1 cellular context compared by ENCODE assay signal in the genomic region with DNA sequence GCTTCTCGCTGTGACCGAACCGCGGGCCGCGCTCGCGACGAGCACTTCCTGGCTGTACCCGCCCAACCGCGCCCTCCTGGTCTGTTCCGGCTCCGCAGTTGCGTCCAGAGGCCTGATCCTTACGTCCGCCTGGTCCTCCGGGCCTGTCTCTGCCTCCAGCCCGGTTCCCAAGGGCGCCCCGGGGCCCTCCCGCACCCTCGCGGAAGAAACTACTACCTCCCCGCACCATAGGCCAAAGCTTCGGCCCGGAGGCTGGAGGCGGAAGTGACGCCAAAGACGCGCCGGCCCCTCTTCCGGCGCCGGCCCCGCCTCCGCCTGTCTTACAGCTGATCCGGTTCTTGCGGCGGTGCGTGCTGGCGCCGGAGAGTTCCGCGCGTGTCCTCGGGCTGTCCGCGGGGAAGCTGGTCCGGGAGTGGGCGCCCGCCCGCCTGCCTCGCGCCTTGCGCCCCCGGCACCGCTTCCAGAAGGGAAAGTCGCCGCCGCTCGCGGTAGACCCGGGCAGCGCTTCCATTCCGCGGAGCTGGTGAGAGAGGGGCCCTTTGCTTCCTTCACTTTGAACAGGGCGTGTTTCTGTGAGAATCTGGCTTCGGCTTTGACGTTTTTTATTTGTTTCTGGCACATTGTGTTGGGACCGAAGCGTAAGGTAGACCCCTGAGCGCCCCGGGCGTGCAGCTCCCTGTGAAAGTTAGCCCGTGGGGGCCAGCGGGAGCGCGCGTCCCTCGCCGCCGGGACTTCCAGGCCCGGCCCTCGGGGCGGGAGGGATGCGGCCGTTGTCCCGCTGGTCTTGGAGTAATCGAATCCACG.
A peak's percentile ranks its signal among the peaks of the same experiment; 100 is the strongest.
TF ChIP-seq lines count a peak whose summit lies in the region.

A gene (plus strand): TSS at position 316 of the 804 bp plus-strand sequence. CDS start 3,425 bp downstream, outside the sequence.

TF ChIP-seq in WTC11, 78 proteins besides CTCF, POLR2A, EP300 and RAD21 (continued from another document and continues in another):
- 0 out of 2 replicates have a peak, but pooled peaks have one; percentile 17 for TF ChIP-seq ZNF263 (CRISPR knock-in tag; IDR thresholded peaks at IDR 0.05; ENCODE audit: low read depth)
- TF ChIP-seq PRRX2 (CRISPR knock-in tag; IDR thresholded peaks at IDR 0.05): no peak
- TF ChIP-seq, protein P1, sequence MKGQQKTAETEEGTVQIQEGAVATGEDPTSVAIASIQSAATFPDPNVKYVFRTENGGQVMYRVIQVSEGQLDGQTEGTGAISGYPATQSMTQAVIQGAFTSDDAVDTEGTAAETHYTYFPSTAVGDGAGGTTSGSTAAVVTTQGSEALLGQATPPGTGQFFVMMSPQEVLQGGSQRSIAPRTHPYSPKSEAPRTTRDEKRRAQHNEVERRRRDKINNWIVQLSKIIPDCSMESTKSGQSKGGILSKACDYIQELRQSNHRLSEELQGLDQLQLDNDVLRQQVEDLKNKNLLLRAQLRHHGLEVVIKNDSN (CRISPR knock-in tag; IDR thresholded peaks at IDR 0.05): 0 out of 2 replicates have a peak, but pooled peaks have one; percentile 16
- TF ChIP-seq, protein P2, sequence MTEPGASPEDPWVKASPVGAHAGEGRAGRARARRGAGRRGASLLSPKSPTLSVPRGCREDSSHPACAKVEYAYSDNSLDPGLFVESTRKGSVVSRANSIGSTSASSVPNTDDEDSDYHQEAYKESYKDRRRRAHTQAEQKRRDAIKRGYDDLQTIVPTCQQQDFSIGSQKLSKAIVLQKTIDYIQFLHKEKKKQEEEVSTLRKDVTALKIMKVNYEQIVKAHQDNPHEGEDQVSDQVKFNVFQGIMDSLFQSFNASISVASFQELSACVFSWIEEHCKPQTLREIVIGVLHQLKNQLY (CRISPR knock-in tag; IDR thresholded peaks at IDR 0.05): no peak
- TF ChIP-seq, protein P3, sequence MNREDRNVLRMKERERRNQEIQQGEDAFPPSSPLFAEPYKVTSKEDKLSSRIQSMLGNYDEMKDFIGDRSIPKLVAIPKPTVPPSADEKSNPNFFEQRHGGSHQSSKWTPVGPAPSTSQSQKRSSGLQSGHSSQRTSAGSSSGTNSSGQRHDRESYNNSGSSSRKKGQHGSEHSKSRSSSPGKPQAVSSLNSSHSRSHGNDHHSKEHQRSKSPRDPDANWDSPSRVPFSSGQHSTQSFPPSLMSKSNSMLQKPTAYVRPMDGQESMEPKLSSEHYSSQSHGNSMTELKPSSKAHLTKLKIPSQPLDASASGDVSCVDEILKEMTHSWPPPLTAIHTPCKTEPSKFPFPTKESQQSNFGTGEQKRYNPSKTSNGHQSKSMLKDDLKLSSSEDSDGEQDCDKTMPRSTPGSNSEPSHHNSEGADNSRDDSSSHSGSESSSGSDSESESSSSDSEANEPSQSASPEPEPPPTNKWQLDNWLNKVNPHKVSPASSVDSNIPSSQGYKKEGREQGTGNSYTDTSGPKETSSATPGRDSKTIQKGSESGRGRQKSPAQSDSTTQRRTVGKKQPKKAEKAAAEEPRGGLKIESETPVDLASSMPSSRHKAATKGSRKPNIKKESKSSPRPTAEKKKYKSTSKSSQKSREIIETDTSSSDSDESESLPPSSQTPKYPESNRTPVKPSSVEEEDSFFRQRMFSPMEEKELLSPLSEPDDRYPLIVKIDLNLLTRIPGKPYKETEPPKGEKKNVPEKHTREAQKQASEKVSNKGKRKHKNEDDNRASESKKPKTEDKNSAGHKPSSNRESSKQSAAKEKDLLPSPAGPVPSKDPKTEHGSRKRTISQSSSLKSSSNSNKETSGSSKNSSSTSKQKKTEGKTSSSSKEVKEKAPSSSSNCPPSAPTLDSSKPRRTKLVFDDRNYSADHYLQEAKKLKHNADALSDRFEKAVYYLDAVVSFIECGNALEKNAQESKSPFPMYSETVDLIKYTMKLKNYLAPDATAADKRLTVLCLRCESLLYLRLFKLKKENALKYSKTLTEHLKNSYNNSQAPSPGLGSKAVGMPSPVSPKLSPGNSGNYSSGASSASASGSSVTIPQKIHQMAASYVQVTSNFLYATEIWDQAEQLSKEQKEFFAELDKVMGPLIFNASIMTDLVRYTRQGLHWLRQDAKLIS (CRISPR knock-in tag; IDR thresholded peaks at IDR 0.05; ENCODE audit: borderline replicate concordance): no peak
- no peak for TF ChIP-seq NR1H2 (CRISPR knock-in tag; IDR thresholded peaks at IDR 0.05)
- no peak for TF ChIP-seq NR3C1 (CRISPR knock-in tag; conservative IDR thresholded peaks at IDR 0.05; ENCODE audit: low read depth)
- TF ChIP-seq GRHL2 (CRISPR knock-in tag; IDR thresholded peaks at IDR 0.05; ENCODE audit: insufficient replicate concordance, severe bottlenecking): no peak
- TF ChIP-seq, protein P4, sequence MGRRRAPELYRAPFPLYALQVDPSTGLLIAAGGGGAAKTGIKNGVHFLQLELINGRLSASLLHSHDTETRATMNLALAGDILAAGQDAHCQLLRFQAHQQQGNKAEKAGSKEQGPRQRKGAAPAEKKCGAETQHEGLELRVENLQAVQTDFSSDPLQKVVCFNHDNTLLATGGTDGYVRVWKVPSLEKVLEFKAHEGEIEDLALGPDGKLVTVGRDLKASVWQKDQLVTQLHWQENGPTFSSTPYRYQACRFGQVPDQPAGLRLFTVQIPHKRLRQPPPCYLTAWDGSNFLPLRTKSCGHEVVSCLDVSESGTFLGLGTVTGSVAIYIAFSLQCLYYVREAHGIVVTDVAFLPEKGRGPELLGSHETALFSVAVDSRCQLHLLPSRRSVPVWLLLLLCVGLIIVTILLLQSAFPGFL (CRISPR knock-in tag; IDR thresholded peaks at IDR 0.05; ENCODE audit: borderline replicate concordance): peak; percentile 69; the same call in 1 of the 2 replicates
- TF ChIP-seq FOXP1 (CRISPR knock-in tag; IDR thresholded peaks at IDR 0.05; ENCODE audit: borderline replicate concordance): 0 out of 2 replicates have a peak, but pooled peaks have one; percentile 63
- TF ChIP-seq, protein P5, sequence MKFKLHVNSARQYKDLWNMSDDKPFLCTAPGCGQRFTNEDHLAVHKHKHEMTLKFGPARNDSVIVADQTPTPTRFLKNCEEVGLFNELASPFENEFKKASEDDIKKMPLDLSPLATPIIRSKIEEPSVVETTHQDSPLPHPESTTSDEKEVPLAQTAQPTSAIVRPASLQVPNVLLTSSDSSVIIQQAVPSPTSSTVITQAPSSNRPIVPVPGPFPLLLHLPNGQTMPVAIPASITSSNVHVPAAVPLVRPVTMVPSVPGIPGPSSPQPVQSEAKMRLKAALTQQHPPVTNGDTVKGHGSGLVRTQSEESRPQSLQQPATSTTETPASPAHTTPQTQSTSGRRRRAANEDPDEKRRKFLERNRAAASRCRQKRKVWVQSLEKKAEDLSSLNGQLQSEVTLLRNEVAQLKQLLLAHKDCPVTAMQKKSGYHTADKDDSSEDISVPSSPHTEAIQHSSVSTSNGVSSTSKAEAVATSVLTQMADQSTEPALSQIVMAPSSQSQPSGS (CRISPR knock-in tag; IDR thresholded peaks at IDR 0.05; ENCODE audit: borderline replicate concordance, low read depth): no peak
- peak; percentile 94 for TF ChIP-seq CREM (CRISPR knock-in tag; IDR thresholded peaks at IDR 0.05)
- TF ChIP-seq, protein P6, sequence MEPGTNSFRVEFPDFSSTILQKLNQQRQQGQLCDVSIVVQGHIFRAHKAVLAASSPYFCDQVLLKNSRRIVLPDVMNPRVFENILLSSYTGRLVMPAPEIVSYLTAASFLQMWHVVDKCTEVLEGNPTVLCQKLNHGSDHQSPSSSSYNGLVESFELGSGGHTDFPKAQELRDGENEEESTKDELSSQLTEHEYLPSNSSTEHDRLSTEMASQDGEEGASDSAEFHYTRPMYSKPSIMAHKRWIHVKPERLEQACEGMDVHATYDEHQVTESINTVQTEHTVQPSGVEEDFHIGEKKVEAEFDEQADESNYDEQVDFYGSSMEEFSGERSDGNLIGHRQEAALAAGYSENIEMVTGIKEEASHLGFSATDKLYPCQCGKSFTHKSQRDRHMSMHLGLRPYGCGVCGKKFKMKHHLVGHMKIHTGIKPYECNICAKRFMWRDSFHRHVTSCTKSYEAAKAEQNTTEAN (CRISPR knock-in tag; IDR thresholded peaks at IDR 0.05): 0 out of 2 replicates have a peak, but pooled peaks have one; percentile 49
- TF ChIP-seq, protein P7, sequence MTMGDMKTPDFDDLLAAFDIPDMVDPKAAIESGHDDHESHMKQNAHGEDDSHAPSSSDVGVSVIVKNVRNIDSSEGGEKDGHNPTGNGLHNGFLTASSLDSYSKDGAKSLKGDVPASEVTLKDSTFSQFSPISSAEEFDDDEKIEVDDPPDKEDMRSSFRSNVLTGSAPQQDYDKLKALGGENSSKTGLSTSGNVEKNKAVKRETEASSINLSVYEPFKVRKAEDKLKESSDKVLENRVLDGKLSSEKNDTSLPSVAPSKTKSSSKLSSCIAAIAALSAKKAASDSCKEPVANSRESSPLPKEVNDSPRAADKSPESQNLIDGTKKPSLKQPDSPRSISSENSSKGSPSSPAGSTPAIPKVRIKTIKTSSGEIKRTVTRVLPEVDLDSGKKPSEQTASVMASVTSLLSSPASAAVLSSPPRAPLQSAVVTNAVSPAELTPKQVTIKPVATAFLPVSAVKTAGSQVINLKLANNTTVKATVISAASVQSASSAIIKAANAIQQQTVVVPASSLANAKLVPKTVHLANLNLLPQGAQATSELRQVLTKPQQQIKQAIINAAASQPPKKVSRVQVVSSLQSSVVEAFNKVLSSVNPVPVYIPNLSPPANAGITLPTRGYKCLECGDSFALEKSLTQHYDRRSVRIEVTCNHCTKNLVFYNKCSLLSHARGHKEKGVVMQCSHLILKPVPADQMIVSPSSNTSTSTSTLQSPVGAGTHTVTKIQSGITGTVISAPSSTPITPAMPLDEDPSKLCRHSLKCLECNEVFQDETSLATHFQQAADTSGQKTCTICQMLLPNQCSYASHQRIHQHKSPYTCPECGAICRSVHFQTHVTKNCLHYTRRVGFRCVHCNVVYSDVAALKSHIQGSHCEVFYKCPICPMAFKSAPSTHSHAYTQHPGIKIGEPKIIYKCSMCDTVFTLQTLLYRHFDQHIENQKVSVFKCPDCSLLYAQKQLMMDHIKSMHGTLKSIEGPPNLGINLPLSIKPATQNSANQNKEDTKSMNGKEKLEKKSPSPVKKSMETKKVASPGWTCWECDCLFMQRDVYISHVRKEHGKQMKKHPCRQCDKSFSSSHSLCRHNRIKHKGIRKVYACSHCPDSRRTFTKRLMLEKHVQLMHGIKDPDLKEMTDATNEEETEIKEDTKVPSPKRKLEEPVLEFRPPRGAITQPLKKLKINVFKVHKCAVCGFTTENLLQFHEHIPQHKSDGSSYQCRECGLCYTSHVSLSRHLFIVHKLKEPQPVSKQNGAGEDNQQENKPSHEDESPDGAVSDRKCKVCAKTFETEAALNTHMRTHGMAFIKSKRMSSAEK (CRISPR knock-in tag; IDR thresholded peaks at IDR 0.05; ENCODE audit: borderline replicate concordance): no peak
- TF ChIP-seq, protein P8, sequence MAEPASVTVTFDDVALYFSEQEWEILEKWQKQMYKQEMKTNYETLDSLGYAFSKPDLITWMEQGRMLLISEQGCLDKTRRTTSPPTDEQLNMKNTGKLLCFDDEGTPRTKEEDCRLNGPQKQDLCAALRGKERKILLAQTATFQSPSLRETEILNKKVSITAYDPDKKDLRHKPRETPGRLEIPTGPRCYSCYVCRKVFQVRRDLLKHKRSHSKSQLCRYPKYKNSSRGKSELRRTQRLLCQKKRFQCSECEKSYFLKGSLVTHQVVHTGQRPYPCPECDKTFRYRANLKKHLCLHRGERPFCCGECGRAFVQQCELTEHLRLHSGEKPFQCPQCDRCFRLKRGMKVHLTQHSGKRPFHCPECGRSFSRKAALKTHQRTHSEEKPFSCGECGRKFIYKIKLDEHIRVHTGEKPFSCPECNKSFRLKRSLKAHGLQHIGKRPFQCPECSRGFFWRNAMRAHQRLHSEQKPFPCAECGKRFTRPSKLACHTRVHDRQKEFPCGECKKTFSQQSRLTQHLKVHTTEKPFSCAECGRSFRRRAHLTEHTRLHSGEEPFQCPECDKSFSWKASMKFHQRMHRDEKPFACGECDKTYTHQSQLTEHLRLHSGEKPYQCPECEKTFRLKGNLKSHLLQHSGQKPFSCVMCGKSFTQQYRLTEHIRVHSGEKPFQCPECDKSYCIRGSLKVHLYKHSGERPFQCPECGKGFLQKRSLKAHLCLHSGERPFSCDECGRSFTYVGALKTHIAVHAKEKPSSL (CRISPR knock-in tag; conservative IDR thresholded peaks at IDR 0.05): no peak
- TF ChIP-seq, protein P9, sequence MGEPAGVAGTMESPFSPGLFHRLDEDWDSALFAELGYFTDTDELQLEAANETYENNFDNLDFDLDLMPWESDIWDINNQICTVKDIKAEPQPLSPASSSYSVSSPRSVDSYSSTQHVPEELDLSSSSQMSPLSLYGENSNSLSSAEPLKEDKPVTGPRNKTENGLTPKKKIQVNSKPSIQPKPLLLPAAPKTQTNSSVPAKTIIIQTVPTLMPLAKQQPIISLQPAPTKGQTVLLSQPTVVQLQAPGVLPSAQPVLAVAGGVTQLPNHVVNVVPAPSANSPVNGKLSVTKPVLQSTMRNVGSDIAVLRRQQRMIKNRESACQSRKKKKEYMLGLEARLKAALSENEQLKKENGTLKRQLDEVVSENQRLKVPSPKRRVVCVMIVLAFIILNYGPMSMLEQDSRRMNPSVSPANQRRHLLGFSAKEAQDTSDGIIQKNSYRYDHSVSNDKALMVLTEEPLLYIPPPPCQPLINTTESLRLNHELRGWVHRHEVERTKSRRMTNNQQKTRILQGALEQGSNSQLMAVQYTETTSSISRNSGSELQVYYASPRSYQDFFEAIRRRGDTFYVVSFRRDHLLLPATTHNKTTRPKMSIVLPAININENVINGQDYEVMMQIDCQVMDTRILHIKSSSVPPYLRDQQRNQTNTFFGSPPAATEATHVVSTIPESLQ (CRISPR knock-in tag; IDR thresholded peaks at IDR 0.05): 0 out of 2 replicates have a peak, but pooled peaks have one; percentile 74
- TF ChIP-seq, protein P10, sequence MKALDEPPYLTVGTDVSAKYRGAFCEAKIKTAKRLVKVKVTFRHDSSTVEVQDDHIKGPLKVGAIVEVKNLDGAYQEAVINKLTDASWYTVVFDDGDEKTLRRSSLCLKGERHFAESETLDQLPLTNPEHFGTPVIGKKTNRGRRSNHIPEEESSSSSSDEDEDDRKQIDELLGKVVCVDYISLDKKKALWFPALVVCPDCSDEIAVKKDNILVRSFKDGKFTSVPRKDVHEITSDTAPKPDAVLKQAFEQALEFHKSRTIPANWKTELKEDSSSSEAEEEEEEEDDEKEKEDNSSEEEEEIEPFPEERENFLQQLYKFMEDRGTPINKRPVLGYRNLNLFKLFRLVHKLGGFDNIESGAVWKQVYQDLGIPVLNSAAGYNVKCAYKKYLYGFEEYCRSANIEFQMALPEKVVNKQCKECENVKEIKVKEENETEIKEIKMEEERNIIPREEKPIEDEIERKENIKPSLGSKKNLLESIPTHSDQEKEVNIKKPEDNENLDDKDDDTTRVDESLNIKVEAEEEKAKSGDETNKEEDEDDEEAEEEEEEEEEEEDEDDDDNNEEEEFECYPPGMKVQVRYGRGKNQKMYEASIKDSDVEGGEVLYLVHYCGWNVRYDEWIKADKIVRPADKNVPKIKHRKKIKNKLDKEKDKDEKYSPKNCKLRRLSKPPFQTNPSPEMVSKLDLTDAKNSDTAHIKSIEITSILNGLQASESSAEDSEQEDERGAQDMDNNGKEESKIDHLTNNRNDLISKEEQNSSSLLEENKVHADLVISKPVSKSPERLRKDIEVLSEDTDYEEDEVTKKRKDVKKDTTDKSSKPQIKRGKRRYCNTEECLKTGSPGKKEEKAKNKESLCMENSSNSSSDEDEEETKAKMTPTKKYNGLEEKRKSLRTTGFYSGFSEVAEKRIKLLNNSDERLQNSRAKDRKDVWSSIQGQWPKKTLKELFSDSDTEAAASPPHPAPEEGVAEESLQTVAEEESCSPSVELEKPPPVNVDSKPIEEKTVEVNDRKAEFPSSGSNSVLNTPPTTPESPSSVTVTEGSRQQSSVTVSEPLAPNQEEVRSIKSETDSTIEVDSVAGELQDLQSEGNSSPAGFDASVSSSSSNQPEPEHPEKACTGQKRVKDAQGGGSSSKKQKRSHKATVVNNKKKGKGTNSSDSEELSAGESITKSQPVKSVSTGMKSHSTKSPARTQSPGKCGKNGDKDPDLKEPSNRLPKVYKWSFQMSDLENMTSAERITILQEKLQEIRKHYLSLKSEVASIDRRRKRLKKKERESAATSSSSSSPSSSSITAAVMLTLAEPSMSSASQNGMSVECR (CRISPR knock-in tag; IDR thresholded peaks at IDR 0.05; ENCODE audit: borderline replicate concordance): peak; percentile 64; the same call in 1 of the 2 replicates
- no peak for TF ChIP-seq ZNF232 (CRISPR knock-in tag; IDR thresholded peaks at IDR 0.05)
